Comparison of ENCODE assay signal across 8 cellular contexts in genomic region chr6:117676577-117677218, GRCh38. TPM values are rescaled to one million over a fixed set of nuclear protein-coding genes. Genes with fewer than 3 reads are reported as not detected.
DNase-seq lines count a peak whose midpoint lies in the region; ATAC-seq and TF ChIP-seq lines count a peak whose summit lies in the region.

No MANE protein-coding gene starts in this region.

- H3K9me3 ChIP-seq in CD8-positive, alpha-beta memory T cell (ENCODE audit: low read length), result no peaks in the 10 kb centered on the region
- H3K9me3 ChIP-seq in endocrine pancreas (ENCODE audit: control insufficient read depth, low read length), result no peaks in the 10 kb centered on the region
- peaks cover 3% of the 10 kb centered on the region for H3K9me3 ChIP-seq in neuron (ENCODE audit: low read length)

- no peaks in the 10 kb centered on the region for H3K27me3 ChIP-seq in CD8-positive, alpha-beta memory T cell (ENCODE audit: insufficient read depth, low read length, poor library complexity, severe bottlenecking)
- H3K27me3 ChIP-seq in endocrine pancreas (ENCODE audit: control insufficient read depth, insufficient read depth, low read length) (no peaks in the 10 kb centered on the region), neuron (ENCODE audit: insufficient read depth, low read length) (no peaks in the 10 kb centered on the region)

- H3K4me3 Mint-ChIP-seq in CD8-positive, alpha-beta memory T cell, result peak overlapping the region; percentile 80 to 98 (median 84)

- TF ChIP-seq CTCF in NB4 (IDR thresholded peaks at IDR 0.05; ENCODE audit: low read depth, low read length), result no peak

- CTCF ChIA-PET in CD8-positive, alpha-beta memory T cell (lab: Charles Lee), result no interaction called here

- POLR2A ChIA-PET in CD8-positive, alpha-beta memory T cell (lab: Charles Lee), result interaction anchor here (1.0 kb wide), 1 partner anchor 74 kb away, joined by 4 read pairs; the partner anchor contains the start of gene GOPC

- peaks cover 60 to 71% (median 69%) of the 10 kb centered on the region in 3 donors for H3K4me1 Mint-ChIP-seq in CD8-positive, alpha-beta memory T cell

- peak overlapping the region; percentile 17 for H3K27ac ChIP-seq in CD8-positive, alpha-beta memory T cell (ENCODE audit: low read depth, low read length)

- no peak overlapping the region for H2AFZ ChIP-seq in neuron (ENCODE audit: low read depth, low read length)

- peak overlapping the region; percentile 49 for H3K4me3 ChIP-seq in CD8-positive, alpha-beta memory T cell (ENCODE audit: low read length)
- peak overlapping the region; percentile 82 for H3K4me3 ChIP-seq in NB4 (ENCODE audit: low read depth, low read length)
- H3K4me3 ChIP-seq in endocrine pancreas (ENCODE audit: control insufficient read depth, insufficient read depth, low read length), result peak overlapping the region; percentile 54
- H3K4me3 ChIP-seq in neuron (ENCODE audit: low read length), result peak overlapping the region; percentile 57

- peaks cover 53% of the 10 kb centered on the region for H3K4me1 ChIP-seq in CD8-positive, alpha-beta memory T cell (ENCODE audit: insufficient read depth, low read length)
- H3K4me1 ChIP-seq in endocrine pancreas (ENCODE audit: control insufficient read depth, insufficient read depth, low read length) (peaks cover 22% of the 10 kb centered on the region), neuron (ENCODE audit: insufficient read depth, low read length) (peaks cover 17% of the 10 kb centered on the region)

- peaks cover 0 to 11% (median 4%) of the 10 kb centered on the region in 3 donors for H3K36me3 Mint-ChIP-seq in CD8-positive, alpha-beta memory T cell

- TF ChIP-seq POLR2A in NB4 (IDR thresholded peaks at IDR 0.05; ENCODE audit: extremely low read depth, insufficient read length), result no peak

- no peaks in the 10 kb centered on the region for H3K27me3 Mint-ChIP-seq in CD8-positive, alpha-beta memory T cell

- peak overlapping the region; percentile 64 to 91 (median 82) for H3K27ac Mint-ChIP-seq in CD8-positive, alpha-beta memory T cell

- no peaks in the 10 kb centered on the region for H3K36me3 ChIP-seq in CD8-positive, alpha-beta memory T cell (ENCODE audit: insufficient read depth, low read length)
- H3K36me3 ChIP-seq in endocrine pancreas (ENCODE audit: control insufficient read depth, insufficient read depth, low read length), result no peaks in the 10 kb centered on the region
- peaks cover 6% of the 10 kb centered on the region for H3K36me3 ChIP-seq in neuron (ENCODE audit: insufficient read depth, low read length)

- H3K9ac ChIP-seq in endocrine pancreas (ENCODE audit: control insufficient read depth, insufficient read depth, low read length), result no peak overlapping the region

- ATAC-seq in GM21526 (IDR thresholded peaks at IDR 0.05; ENCODE audit: low FRiP score, unreplicated experiment) (no peak), HG02642 (IDR thresholded peaks at IDR 0.05; ENCODE audit: poor library complexity, unreplicated experiment) (no peak), HG03108 (IDR thresholded peaks at IDR 0.05; ENCODE audit: unreplicated experiment) (no peak)

- no peak for DNase-seq in CD8-positive, alpha-beta memory T cell
- DNase-seq in NB4 (ENCODE audit: low read depth), result peak; percentile 10
- DNase-seq in GF-D8 (lab: John Stamatoyannopoulos, UW), result no peak

- no peaks in the 10 kb centered on the region for H3K9me3 Mint-ChIP-seq in CD8-positive, alpha-beta memory T cell

RNA-seq across cellular contexts. Expression of gene NUS1, which starts 1.4 kb away (rescaled TPM):
- total RNA-seq in CD8-positive, alpha-beta memory T cell, result 10 to 100 TPM; 62.5 to 62.6 TPM
- polyA plus RNA-seq in CD8-positive, alpha-beta memory T cell, result 16.0 TPM
